ENCODE assay signal across 13 cellular contexts in genomic region chr2:126496493-126496892, GRCh38.
DNase-seq lines count a peak whose midpoint lies in the region; ATAC-seq and TF ChIP-seq lines count a peak whose summit lies in the region.
"Had no signal": no experiment of that assay in that cellular context is flagged by ENCODE, and none has a peak within 500 bp of the region (broad histone marks: within the 10 kb centered on the region; RNA-seq: fewer than 3 reads in every experiment).

No MANE protein-coding gene starts in this region.

- WGBS in smooth muscle cell (ENCODE audit: low lambda C conversion rate) = 92% methylated on average over 5 of the region's 5 CpGs

- no peak overlapping the region for H3K9ac ChIP-seq in smooth muscle cell (ENCODE audit: low read depth)

- H3K79me2 ChIP-seq in smooth muscle cell (ENCODE audit: low read depth) = no peaks in the 10 kb centered on the region

- H3K4me2 ChIP-seq in smooth muscle cell = no peak overlapping the region

- peaks cover 0 to 4% (median 0%) of the 10 kb centered on the region in 4 donors for H3K9me3 ChIP-seq in Peyer's patch
- peaks cover 2% of the 10 kb centered on the region for H3K9me3 ChIP-seq in smooth muscle cell (replicated peaks; ENCODE audit: low read depth)
- H3K9me3 ChIP-seq: adrenal gland, gastrocnemius medialis had no signal

- no peak overlapping the region for H2AFZ ChIP-seq in smooth muscle cell (ENCODE audit: low read depth)

- in situ Hi-C loops in GM13977 (cut with MboI; ENCODE audit: low pct_unique_long_range_greater_than_20kb, low sequenced_read_pairs, unreplicated experiment) = no loop called here

- no peaks in the 10 kb centered on the region for H4K20me1 ChIP-seq in smooth muscle cell (ENCODE audit: low read depth)

- no peaks in the 10 kb centered on the region for H3K4me1 ChIP-seq in Peyer's patch
- no peaks in the 10 kb centered on the region for H3K4me1 ChIP-seq in smooth muscle cell (ENCODE audit: low read depth)
- H3K4me1 ChIP-seq: adrenal gland, gastrocnemius medialis had no signal

- DNase-seq in GM13977 (ENCODE audit: low spot score) = peak; percentile 47
- DNase-seq in stimulated activated CD8-positive, alpha-beta memory T cell treated with anti-CD3 and anti-CD28 coated beads, Interleukin-4, amount 100 ng/mL, for 48 hours = no peak
- DNase-seq in cerebellum (ENCODE audit: low spot score) = no peak
- DNase-seq in Peyer's patch = no peak
- DNase-seq in smooth muscle cell (lab: John Stamatoyannopoulos, UW; ENCODE audit: unreplicated experiment) = no peak
- DNase-seq: adrenal gland; gastrocnemius medialis; left cardiac atrium; stimulated activated CD4-positive, alpha-beta T cell treated with anti-CD3 and anti-CD28 coated beads, Interleukin-12 subunit alpha, Interleukin-12 subunit beta, amount 100 ng/mL, for 4 hours had no signal

- TF ChIP-seq CTCF in GM13977 (IDR thresholded peaks at IDR 0.05; ENCODE audit: extremely low read depth, insufficient read depth, missing control alignments) = no peak
- no peak for TF ChIP-seq CTCF in Peyer's patch (IDR thresholded peaks at IDR 0.05)
- no peak for TF ChIP-seq CTCF in smooth muscle cell (IDR thresholded peaks at IDR 0.05; ENCODE audit: borderline replicate concordance, insufficient read depth, poor library complexity, severe bottlenecking)

- H3K4me3 ChIP-seq in Peyer's patch (no peak overlapping the region), smooth muscle cell (no peak overlapping the region)
- H3K4me3 ChIP-seq: adrenal gland, gastrocnemius medialis, SK-N-MC had no signal

- TF ChIP-seq POLR2A in Peyer's patch (IDR thresholded peaks at IDR 0.05) = no peak

- no peaks in the 10 kb centered on the region for H3K27me3 ChIP-seq in Peyer's patch
- H3K27me3 ChIP-seq in smooth muscle cell (ENCODE audit: low read depth) = no peaks in the 10 kb centered on the region
- H3K27me3 ChIP-seq: adrenal gland, gastrocnemius medialis had no signal

- H3K27ac ChIP-seq in Peyer's patch (no peak overlapping the region), smooth muscle cell (ENCODE audit: low read depth) (no peak overlapping the region)
- H3K27ac ChIP-seq: adrenal gland, gastrocnemius medialis, SK-N-MC had no signal

- no peaks in the 10 kb centered on the region for H3F3A ChIP-seq in smooth muscle cell (ENCODE audit: low read depth)

- ATAC-seq in GM19351 (IDR thresholded peaks at IDR 0.05; ENCODE audit: unreplicated experiment) = peak; percentile 95
- ATAC-seq in HG02678 (IDR thresholded peaks at IDR 0.05; ENCODE audit: unreplicated experiment) = peak; percentile 81
- peak; percentile 96 for ATAC-seq in HG03432 (IDR thresholded peaks at IDR 0.05; ENCODE audit: unreplicated experiment)
- ATAC-seq: gastrocnemius medialis, left cardiac atrium had no signal

- H3K36me3 ChIP-seq in Peyer's patch (no peaks in the 10 kb centered on the region), smooth muscle cell (ENCODE audit: low read depth) (no peaks in the 10 kb centered on the region)
- H3K36me3 ChIP-seq: adrenal gland, gastrocnemius medialis had no signal
